Comparison of ENCODE assay signal across 1 cellular context in genomic region chr11:102110761-102111010, GRCh38.
A peak's percentile ranks its signal among the peaks of the same experiment; 100 is the strongest.
TF ChIP-seq lines count a peak whose summit lies in the region.

No MANE protein-coding gene starts in this region.

TF ChIP-seq in H1, 55 proteins besides CTCF, POLR2A, EP300 and RAD21:
- TF ChIP-seq KDM4A (IDR thresholded peaks at IDR 0.05; ENCODE audit: low read depth, low read length, severe bottlenecking) (peak; percentile 43), PHF8 (conservative IDR thresholded peaks at IDR 0.05; ENCODE audit: low read depth, low read length) (peak; percentile 48; the same call in 1 of the 2 replicates), SIRT6 (IDR thresholded peaks at IDR 0.05; ENCODE audit: low read length) (no peak)
TF ChIP-seq in H1: peak in this region for 2.
